In the genomic region with DNA sequence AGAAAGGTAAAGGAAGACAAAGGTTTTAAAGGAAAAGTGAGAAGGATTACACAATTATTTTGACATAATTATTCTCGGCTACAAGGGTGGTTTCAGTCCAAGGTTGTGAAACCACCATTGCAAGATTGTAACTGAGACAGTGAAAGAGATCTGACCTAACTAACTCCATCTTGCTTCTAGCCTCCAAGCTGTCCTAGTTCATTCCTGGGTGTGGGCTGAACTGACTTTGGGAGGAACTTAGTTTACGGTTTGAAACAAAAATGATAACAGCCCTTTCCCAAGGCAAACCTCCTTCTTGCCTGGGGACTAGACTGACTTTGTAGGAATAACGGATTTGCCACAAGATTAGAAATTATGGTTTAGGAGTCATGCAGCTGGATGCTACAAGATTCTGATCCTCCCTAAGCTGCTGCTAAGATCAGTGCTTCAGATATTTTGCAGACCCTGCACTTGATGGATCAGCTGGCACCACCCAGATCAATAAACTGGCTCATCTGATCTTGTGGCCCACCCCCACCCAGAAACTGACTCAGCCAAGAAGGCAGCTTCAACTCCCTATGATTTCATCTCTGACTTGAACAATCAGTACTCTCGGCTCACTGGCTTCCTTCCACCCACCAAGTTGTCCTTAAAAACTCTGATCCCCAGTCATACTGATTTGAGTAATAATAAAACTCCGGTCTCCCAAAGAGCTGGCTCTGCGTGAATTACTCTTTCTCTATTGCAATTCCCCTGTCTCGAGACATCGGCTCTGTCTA, we compare ENCODE assay signal across 18 cellular contexts. TPM values are rescaled to one million over a fixed set of nuclear protein-coding genes. Genes with fewer than 3 reads are reported as not detected.
A peak's percentile ranks its signal among the peaks of the same experiment; 100 is the strongest.
DNase-seq lines count a peak whose midpoint lies in the region; ATAC-seq, FAIRE-seq and TF ChIP-seq lines count a peak whose summit lies in the region.
"Had no signal": no experiment of that assay in that cellular context is flagged by ENCODE, and none has a peak within 500 bp of the region (broad histone marks: within the 10 kb centered on the region; RNA-seq: fewer than 3 reads in every experiment).

No MANE protein-coding gene starts in this region.

- H3K9me3 Mint-ChIP-seq in GM23338 (peaks cover 15% of the 10 kb centered on the region), astrocyte (ENCODE audit: unreplicated experiment) (peaks cover 2% of the 10 kb centered on the region)

- no peaks in the 10 kb centered on the region for H3F3A ChIP-seq in GM23338 (replicated peaks; ENCODE audit: low read depth)

- H3K79me2 ChIP-seq in GM23338 (replicated peaks; ENCODE audit: insufficient read depth) (no peaks in the 10 kb centered on the region), astrocyte (ENCODE audit: insufficient read depth, low read length) (no peaks in the 10 kb centered on the region)

- H3K36me3 ChIP-seq in GM23338 (ENCODE audit: insufficient read depth) (no peaks in the 10 kb centered on the region), astrocyte (ENCODE audit: insufficient read depth, low read length) (no peaks in the 10 kb centered on the region)

- H3K27ac Mint-ChIP-seq in GM23338 (no peak overlapping the region), astrocyte (ENCODE audit: unreplicated experiment) (peak overlapping the region; percentile 8)

- no peak for ATAC-seq in GM23338
- ATAC-seq in HG03045 (IDR thresholded peaks at IDR 0.05; ENCODE audit: unreplicated experiment) = no peak

- DNase-seq in GM23338 (ENCODE audit: low spot score) (no peak), MV-4-11 (lab: John Stamatoyannopoulos, UW) (peak; percentile 21), astrocyte (ENCODE audit: low read depth) (no peak), head of caudate nucleus (peak in 36 of 42 donors; percentile 4 to 76 (median 35)), NCI-H82 treated with DMSO at 0.1 percent for 48 hours (lab: John Stamatoyannopoulos, UW; ENCODE audit: unreplicated experiment) (no peak), H4 (ENCODE audit: low spot score) (no peak)
- no peak for DNase-seq in activated effector memory CD4-positive, alpha-beta T cell treated with Interleukin-2 at 50 U/mL for 16 hours
- DNase-seq: AML-193, COR-L47, KG1, NCI-H187 treated with DMSO at 0.1 percent for 48 hours, NCI-H345, NCI-H526 had no signal

- H3K4me2 ChIP-seq in GM23338 (no peak overlapping the region), astrocyte (ENCODE audit: low read length) (no peak overlapping the region)

- H3K27me3 ChIP-seq in GM23338 (ENCODE audit: insufficient read depth) (no peaks in the 10 kb centered on the region), astrocyte (ENCODE audit: insufficient read depth, low read length) (no peaks in the 10 kb centered on the region)

- FAIRE-seq in astrocyte (lab: Jason Lieb, UNC) = no peak
- FAIRE-seq: GM12892, H1 had no signal

- H3K36me3 Mint-ChIP-seq in GM23338 (ENCODE audit: low read depth) (peaks cover 6% of the 10 kb centered on the region; the same call in 2 of the 3 replicates), astrocyte (ENCODE audit: low read depth, unreplicated experiment) (no peaks in the 10 kb centered on the region)
- H3K36me3 Mint-ChIP-seq: CD14-positive monocyte had no signal

- H3K4me3 ChIP-seq in GM23338 = no peak overlapping the region
- no peak overlapping the region for H3K4me3 ChIP-seq in astrocyte (ENCODE audit: insufficient read depth, low read depth, low read length)
- H3K4me3 ChIP-seq: SK-N-MC had no signal

- H3K9ac ChIP-seq in astrocyte (ENCODE audit: low read length) = no peak overlapping the region

- H3K4me1 Mint-ChIP-seq in GM23338 (no peaks in the 10 kb centered on the region), astrocyte (ENCODE audit: low read depth, unreplicated experiment) (peaks cover 4% of the 10 kb centered on the region)

- H2AFZ ChIP-seq in GM23338 (peak overlapping the region; percentile 34; the same call in 1 of the 2 replicates), astrocyte (ENCODE audit: low read depth, low read length) (no peak overlapping the region)

- no peak overlapping the region for H3K4me3 Mint-ChIP-seq in GM23338
- no peak overlapping the region for H3K4me3 Mint-ChIP-seq in astrocyte (ENCODE audit: unreplicated experiment)
- H3K4me3 Mint-ChIP-seq: CD14-positive monocyte had no signal

- intact Hi-C loops in head of caudate nucleus (cut with DNase I) = no loop called here

- H3K27ac ChIP-seq in GM23338 (ENCODE audit: low read depth) = no peak overlapping the region
- H3K27ac ChIP-seq in astrocyte (ENCODE audit: low read depth, low read length) = no peak overlapping the region
- H3K27ac ChIP-seq: SK-N-MC had no signal

- H4K20me1 ChIP-seq in GM23338 (replicated peaks; ENCODE audit: insufficient read depth) = no peaks in the 10 kb centered on the region
- H4K20me1 ChIP-seq in astrocyte (ENCODE audit: insufficient read depth, low read length) = no peaks in the 10 kb centered on the region

- H3K9me3 ChIP-seq in astrocyte (ENCODE audit: insufficient read depth, low read depth, low read length) = peaks cover 4% of the 10 kb centered on the region

- peaks cover 6% of the 10 kb centered on the region; the same call in 1 of the 2 replicates for H3K9me2 ChIP-seq in GM23338 (ENCODE audit: insufficient read depth)

- TF ChIP-seq CTCF in GM23338 (conservative IDR thresholded peaks at IDR 0.05; ENCODE audit: low read depth in 2 of 2) = no peak
- no peak for TF ChIP-seq CTCF in astrocyte (IDR thresholded peaks at IDR 0.05; ENCODE audit: insufficient read depth, low read depth, low read length)

- no peaks in the 10 kb centered on the region for H3K4me1 ChIP-seq in GM23338 (ENCODE audit: insufficient read depth)
- no peaks in the 10 kb centered on the region for H3K4me1 ChIP-seq in astrocyte (ENCODE audit: insufficient read depth, low read length)

- H3K27me3 Mint-ChIP-seq in GM23338 (ENCODE audit: insufficient read depth, low read depth, poor library complexity) (no peaks in the 10 kb centered on the region), astrocyte (ENCODE audit: low read depth, unreplicated experiment) (no peaks in the 10 kb centered on the region)

TF ChIP-seq in GM23338, 12 proteins besides CTCF, POLR2A, EP300 and RAD21 (continues in another document):
- TF ChIP-seq, protein P1, sequence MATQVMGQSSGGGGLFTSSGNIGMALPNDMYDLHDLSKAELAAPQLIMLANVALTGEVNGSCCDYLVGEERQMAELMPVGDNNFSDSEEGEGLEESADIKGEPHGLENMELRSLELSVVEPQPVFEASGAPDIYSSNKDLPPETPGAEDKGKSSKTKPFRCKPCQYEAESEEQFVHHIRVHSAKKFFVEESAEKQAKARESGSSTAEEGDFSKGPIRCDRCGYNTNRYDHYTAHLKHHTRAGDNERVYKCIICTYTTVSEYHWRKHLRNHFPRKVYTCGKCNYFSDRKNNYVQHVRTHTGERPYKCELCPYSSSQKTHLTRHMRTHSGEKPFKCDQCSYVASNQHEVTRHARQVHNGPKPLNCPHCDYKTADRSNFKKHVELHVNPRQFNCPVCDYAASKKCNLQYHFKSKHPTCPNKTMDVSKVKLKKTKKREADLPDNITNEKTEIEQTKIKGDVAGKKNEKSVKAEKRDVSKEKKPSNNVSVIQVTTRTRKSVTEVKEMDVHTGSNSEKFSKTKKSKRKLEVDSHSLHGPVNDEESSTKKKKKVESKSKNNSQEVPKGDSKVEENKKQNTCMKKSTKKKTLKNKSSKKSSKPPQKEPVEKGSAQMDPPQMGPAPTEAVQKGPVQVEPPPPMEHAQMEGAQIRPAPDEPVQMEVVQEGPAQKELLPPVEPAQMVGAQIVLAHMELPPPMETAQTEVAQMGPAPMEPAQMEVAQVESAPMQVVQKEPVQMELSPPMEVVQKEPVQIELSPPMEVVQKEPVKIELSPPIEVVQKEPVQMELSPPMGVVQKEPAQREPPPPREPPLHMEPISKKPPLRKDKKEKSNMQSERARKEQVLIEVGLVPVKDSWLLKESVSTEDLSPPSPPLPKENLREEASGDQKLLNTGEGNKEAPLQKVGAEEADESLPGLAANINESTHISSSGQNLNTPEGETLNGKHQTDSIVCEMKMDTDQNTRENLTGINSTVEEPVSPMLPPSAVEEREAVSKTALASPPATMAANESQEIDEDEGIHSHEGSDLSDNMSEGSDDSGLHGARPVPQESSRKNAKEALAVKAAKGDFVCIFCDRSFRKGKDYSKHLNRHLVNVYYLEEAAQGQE (IDR thresholded peaks at IDR 0.05; ENCODE audit: unreplicated experiment) = no peak

RNA-seq across cellular contexts. Expression of a gene that starts 57.7 kb away (rescaled TPM):
- total RNA-seq in GM23338 (2014; rRNA removed; shearing (Covaris generic)) = not detected in 2 replicates
- not detected in 2 replicates for polyA plus RNA-seq in GM23338 (2016; fragmentation: Nextera tagmentation; extraction: Ambion mirVana)
- total RNA-seq in astrocyte = not detected in 2 replicates
- total RNA-seq in H4 (2014; rRNA removed; shearing (Covaris generic)) = not detected in 2 replicates
- total RNA-seq: H1 had no signal
- polyA plus RNA-seq: CD14-positive monocyte, H1 had no signal

Comparison
In these comparisons a context has a peak if more than half of its experiments do, and no peak if none do; other contexts are left out.
1. DNase-seq: peak in MV-4-11 (single experiment) and head of caudate nucleus (36 of 42); none in GM23338 (single experiment), astrocyte (single experiment), NCI-H82 treated with DMSO at 0.1 percent for 48 hours (single experiment), H4 (single experiment) and activated effector memory CD4-positive, alpha-beta T cell treated with Interleukin-2 at 50 U/mL for 16 hours (single experiment).